Comparison of ENCODE assay signal across 27 cellular contexts in genomic region chr4:155008389-155008788, GRCh38.
"Had no signal": no experiment of that assay in that cellular context is flagged by ENCODE, and none has a peak within 500 bp of the region (broad histone marks: within the 10 kb centered on the region; RNA-seq: fewer than 3 reads in every experiment).

No MANE protein-coding gene starts in this region.

- H3K27me3 ChIP-seq: body of pancreas, esophagus squamous epithelium, neutrophil, sigmoid colon, stomach, thyroid gland, upper lobe of left lung, vagina had no signal

- ATAC-seq: activated T-cell treated with anti-CD3 and anti-CD28 coated beads, Interleukin-2, amount 50 U/mL, for 4 hours; activated T-helper 17 cell treated with anti-CD3 and anti-CD28 coated beads, Interleukin-2, amount 50 U/mL, for 72 hours; body of pancreas; stimulated activated naive B cell treated with anti-CD40 and anti-IgM and Interleukin-4, amounts not matched to agents 10 μg/mL and 1 μg/mL and 100 μg/mL, for 72 hours; WTC11 had no signal

- H3K4me3 ChIP-seq: body of pancreas, esophagus squamous epithelium, left ventricle myocardium inferior, lung, sigmoid colon, stomach, thyroid gland, upper lobe of left lung, vagina had no signal

- H3K9me3 ChIP-seq: body of pancreas, esophagus squamous epithelium, left ventricle myocardium inferior, neutrophil, sigmoid colon, stomach, thyroid gland, upper lobe of left lung, vagina had no signal

- H3K36me3 ChIP-seq: esophagus squamous epithelium, left ventricle myocardium inferior, neutrophil, sigmoid colon, stomach, thyroid gland, upper lobe of left lung, vagina had no signal

- H3K4me1 ChIP-seq: body of pancreas, esophagus squamous epithelium, left ventricle myocardium inferior, sigmoid colon, stomach, thyroid gland, upper lobe of left lung, vagina had no signal

- DNase-seq: activated CD4-positive, alpha-beta T cell treated with anti-CD3 and anti-CD28 coated beads for 1 hour; activated CD4-positive, alpha-beta T cell treated with anti-CD3 and anti-CD28 coated beads, Interleukin-2, amount 10 ng/mL, durations not matched to agents 7 days and 5 days; activated CD8-positive, alpha-beta T cell treated with anti-CD3 and anti-CD28 coated beads for 36 hours; activated gamma-delta T cell treated with Interleukin-2 at 50 U/mL for 16 hours; activated naive CD4-positive, alpha-beta T cell treated with anti-CD3 and anti-CD28 coated beads, Interleukin-2, amount 50 U/mL, for 16 hours; activated T-cell treated with anti-CD3 and anti-CD28 coated beads, Interleukin-2, amount 50 U/mL, for 4 hours; anterior cingulate cortex; body of pancreas; effector CD4-positive, alpha-beta T cell; esophagus squamous epithelium; foreskin melanocyte; left ventricle myocardium inferior; retina; sigmoid colon; small intestine; stimulated activated CD4-positive, alpha-beta T cell treated with anti-CD3 and anti-CD28 coated beads, Interleukin-4, amount 100 ng/mL, for 24 hours; stimulated activated CD8-positive, alpha-beta memory T cell treated with anti-CD3 and anti-CD28 coated beads, Interleukin-4, amount 100 ng/mL, for 48 hours; stimulated activated naive B cell treated with anti-CD40 and anti-IgM and Interleukin-4, amounts not matched to agents 10 μg/mL and 1 μg/mL and 100 μg/mL, for 72 hours; stomach; T-helper 2 cell; thyroid gland had no signal
